In the genomic region with DNA sequence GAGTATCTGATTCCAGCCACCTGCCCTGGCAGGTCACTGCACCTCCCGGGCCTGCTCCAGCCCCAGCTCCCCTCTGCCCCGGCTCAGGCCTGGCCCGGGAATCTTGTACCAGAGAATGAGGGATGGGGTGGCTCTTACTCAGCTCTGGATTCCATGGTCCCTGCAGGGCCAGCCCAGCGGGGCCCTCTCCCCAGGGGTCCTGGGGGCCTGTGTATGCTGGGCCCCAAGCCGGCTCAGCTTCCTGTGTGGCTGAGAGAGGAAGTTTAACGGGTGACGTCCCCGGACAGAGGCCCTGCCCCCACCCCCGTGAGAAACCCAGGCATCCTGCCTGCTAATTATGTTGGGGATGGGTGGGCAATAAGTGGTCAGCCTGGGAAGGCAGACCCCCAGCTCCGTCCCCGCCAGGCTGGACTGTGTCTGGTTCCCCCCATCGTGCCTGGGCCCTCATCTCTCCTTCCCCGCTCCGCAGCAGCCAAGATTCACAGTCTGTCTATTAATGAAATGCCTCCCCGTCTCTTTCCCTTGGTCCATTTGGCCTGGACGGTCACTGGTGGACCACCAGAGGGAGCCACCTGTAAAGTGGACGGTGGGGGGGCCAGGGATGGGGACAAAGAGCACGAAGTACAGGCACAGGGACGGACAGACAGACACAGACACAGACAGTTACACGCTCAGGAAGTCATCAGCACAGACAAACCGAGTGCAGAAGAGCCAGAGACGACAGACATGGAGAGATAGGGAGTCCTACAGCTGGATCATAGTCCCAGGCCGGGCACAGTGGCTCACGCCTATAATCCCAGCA, we compare ENCODE assay signal across 7 cellular contexts. TPM values are rescaled to one million over a fixed set of nuclear protein-coding genes. Genes with fewer than 3 reads are reported as not detected.
A peak's percentile ranks its signal among the peaks of the same experiment; 100 is the strongest.
DNase-seq lines count a peak whose midpoint lies in the region; ATAC-seq, FAIRE-seq and TF ChIP-seq lines count a peak whose summit lies in the region.

A gene with protein sequence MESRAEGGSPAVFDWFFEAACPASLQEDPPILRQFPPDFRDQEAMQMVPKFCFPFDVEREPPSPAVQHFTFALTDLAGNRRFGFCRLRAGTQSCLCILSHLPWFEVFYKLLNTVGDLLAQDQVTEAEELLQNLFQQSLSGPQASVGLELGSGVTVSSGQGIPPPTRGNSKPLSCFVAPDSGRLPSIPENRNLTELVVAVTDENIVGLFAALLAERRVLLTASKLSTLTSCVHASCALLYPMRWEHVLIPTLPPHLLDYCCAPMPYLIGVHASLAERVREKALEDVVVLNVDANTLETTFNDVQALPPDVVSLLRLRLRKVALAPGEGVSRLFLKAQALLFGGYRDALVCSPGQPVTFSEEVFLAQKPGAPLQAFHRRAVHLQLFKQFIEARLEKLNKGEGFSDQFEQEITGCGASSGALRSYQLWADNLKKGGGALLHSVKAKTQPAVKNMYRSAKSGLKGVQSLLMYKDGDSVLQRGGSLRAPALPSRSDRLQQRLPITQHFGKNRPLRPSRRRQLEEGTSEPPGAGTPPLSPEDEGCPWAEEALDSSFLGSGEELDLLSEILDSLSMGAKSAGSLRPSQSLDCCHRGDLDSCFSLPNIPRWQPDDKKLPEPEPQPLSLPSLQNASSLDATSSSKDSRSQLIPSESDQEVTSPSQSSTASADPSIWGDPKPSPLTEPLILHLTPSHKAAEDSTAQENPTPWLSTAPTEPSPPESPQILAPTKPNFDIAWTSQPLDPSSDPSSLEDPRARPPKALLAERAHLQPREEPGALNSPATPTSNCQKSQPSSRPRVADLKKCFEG (minus strand): TSS at position 247 of the 802 bp plus-strand sequence. CDS start 92 bp downstream, at position 155.

- H3K27me3 Mint-ChIP-seq in naive thymus-derived CD4-positive, alpha-beta T cell = no peaks in the 10 kb centered on the region

- H3K36me3 ChIP-seq in naive thymus-derived CD4-positive, alpha-beta T cell (ENCODE audit: control insufficient read depth in 2 of 3, insufficient read depth in 3 of 3, low read length in 3 of 3) = peaks cover 5 to 22% (median 5%) of the 10 kb centered on the region in 3 experiments
- H3K36me3 ChIP-seq in thymus (ENCODE audit: control insufficient read depth, insufficient read depth) = peaks cover 6% of the 10 kb centered on the region

- no peaks in the 10 kb centered on the region for H3K9me3 ChIP-seq in naive thymus-derived CD4-positive, alpha-beta T cell (ENCODE audit: control insufficient read depth in 2 of 3, low read length in 3 of 3)
- H3K9me3 ChIP-seq in thymus (ENCODE audit: control insufficient read depth) = no peaks in the 10 kb centered on the region

- peaks cover 30 to 46% (median 40%) of the 10 kb centered on the region in 7 donors for H3K4me1 Mint-ChIP-seq in naive thymus-derived CD4-positive, alpha-beta T cell

- DNase-seq in HuH-7 (ENCODE audit: low spot score) (peak; percentile 62), coronary artery (ENCODE audit: low spot score) (no peak), frontal cortex (ENCODE audit: low spot score in 2 of 2) (no peak)
- peak; percentile 34 to 49 for DNase-seq in activated CD4-positive, alpha-beta T cell treated with anti-CD3 and anti-CD28 coated beads for 24 hours (ENCODE audit: low read depth in 2 of 2)
- DNase-seq in naive thymus-derived CD4-positive, alpha-beta T cell = peak; percentile 52 to 67 (median 67)

- peak; percentile 91 for ATAC-seq in naive thymus-derived CD4-positive, alpha-beta T cell

- no peaks in the 10 kb centered on the region for H3K27me3 ChIP-seq in naive thymus-derived CD4-positive, alpha-beta T cell (ENCODE audit: control insufficient read depth in 2 of 2, insufficient read depth in 2 of 2, low read length in 2 of 2)
- no peaks in the 10 kb centered on the region for H3K27me3 ChIP-seq in thymus (ENCODE audit: control insufficient read depth, insufficient read depth)

- intact Hi-C loops in naive thymus-derived CD4-positive, alpha-beta T cell (cut with micrococcal nuclease) = loop anchor here (1.0 to 10.0 kb wide), 4 partner anchors 21 to 57 kb away; partner anchors contain the start of gene KHSRP (in 1 of the 2)

- H3K27ac ChIP-seq in coronary artery (peak within 1 kb of the TSS in 1 of 2 donors; percentile 22), thymus (ENCODE audit: low read depth) (peak within 1 kb of the TSS; percentile 75)
- H3K27ac ChIP-seq in naive thymus-derived CD4-positive, alpha-beta T cell (ENCODE audit: low read depth, low read length) = peak within 1 kb of the TSS; percentile 94

- peak; percentile 80 for TF ChIP-seq POLR2A in GM18951 (IDR thresholded peaks at IDR 0.05; ENCODE audit: extremely low read depth, insufficient read depth, insufficient read length)

- CTCF ChIA-PET in naive thymus-derived CD4-positive, alpha-beta T cell (lab: Charles Lee) = interaction anchor here (0.6 to 1.7 kb wide), 5 partner anchors 12 to 711 kb away, joined by 3 to 8 read pairs (median 3); partner anchors contain the start of gene SLC25A23

- H3K4me1 ChIP-seq in naive thymus-derived CD4-positive, alpha-beta T cell (ENCODE audit: control insufficient read depth in 2 of 2, insufficient read depth in 2 of 2, low read length in 2 of 2) = peaks cover 26 to 27% of the 10 kb centered on the region in 2 donors
- H3K4me1 ChIP-seq in thymus (ENCODE audit: control insufficient read depth, insufficient read depth, low read length) = peaks cover 3% of the 10 kb centered on the region

- POLR2A ChIA-PET in naive thymus-derived CD4-positive, alpha-beta T cell (lab: Charles Lee) = interaction anchor here (0.7 to 2.2 kb wide), 18 partner anchors 8 to 913 kb away, joined by 3 to 24 read pairs (median 5); partner anchors contain the start of genes ALKBH7, CRB3, KHSRP and SLC25A23

- peaks cover 0 to 8% (median 0%) of the 10 kb centered on the region in 5 donors for H3K36me3 Mint-ChIP-seq in naive thymus-derived CD4-positive, alpha-beta T cell

- H3K4me3 ChIP-seq in coronary artery = peak within 1 kb of the TSS; percentile 58
- peak within 1 kb of the TSS; percentile 95 for H3K4me3 ChIP-seq in naive thymus-derived CD4-positive, alpha-beta T cell (ENCODE audit: low read length)
- H3K4me3 ChIP-seq in thymus (ENCODE audit: low read length) = peak within 1 kb of the TSS; percentile 60

- H3K27ac Mint-ChIP-seq in naive thymus-derived CD4-positive, alpha-beta T cell = peak within 1 kb of the TSS; percentile 93 to 99 (median 96)

- no peaks in the 10 kb centered on the region for H3K9me3 Mint-ChIP-seq in naive thymus-derived CD4-positive, alpha-beta T cell

- H3K4me3 Mint-ChIP-seq in naive thymus-derived CD4-positive, alpha-beta T cell = peak within 1 kb of the TSS; percentile 88 to 100 (median 96)

- no peak for TF ChIP-seq CTCF in coronary artery (IDR thresholded peaks at IDR 0.05)

- WGBS in thymus = 22% methylated on average over 24 of the region's 24 CpGs

- in situ Hi-C loops in GM18951 (cut with MboI; ENCODE audit: low sequenced_read_pairs, unreplicated experiment) = no loop called here

- no peak for FAIRE-seq in frontal cortex (lab: Jason Lieb, UNC)

RNA-seq across cellular contexts. Expression of the gene that starts here (rescaled TPM):
- 100 to 1,000 TPM; 106 to 142 (median 118) TPM for total RNA-seq in naive thymus-derived CD4-positive, alpha-beta T cell
- 100 to 1,000 TPM in 1 of 2 donors, 10 to 100 TPM in 1; 57.3 to 142 TPM for polyA plus RNA-seq in naive thymus-derived CD4-positive, alpha-beta T cell
- polyA plus RNA-seq in thymus = 46.6 TPM
- total RNA-seq in frontal cortex = not detected

Comparison
In these comparisons a context has a peak if more than half of its experiments do, and no peak if none do; other contexts are left out.
1. RNA of the gene that starts here (total RNA-seq): 106 to 142 TPM in naive thymus-derived CD4-positive, alpha-beta T cell; not detected in frontal cortex (single experiment); every median in the first group is over 100 times any median in the second.
2. DNase-seq: peak in HuH-7 (single experiment), activated CD4-positive, alpha-beta T cell treated with anti-CD3 and anti-CD28 coated beads for 24 hours (2 of 2) and naive thymus-derived CD4-positive, alpha-beta T cell (9 of 9); none in coronary artery (single experiment) and frontal cortex (0 of 2).
3. Peak in every context shown above with its lines, with median percentiles within 50 percentile points of each other: H3K4me3 ChIP-seq.